31 cellular contexts compared by ENCODE assay signal in the genomic region with DNA sequence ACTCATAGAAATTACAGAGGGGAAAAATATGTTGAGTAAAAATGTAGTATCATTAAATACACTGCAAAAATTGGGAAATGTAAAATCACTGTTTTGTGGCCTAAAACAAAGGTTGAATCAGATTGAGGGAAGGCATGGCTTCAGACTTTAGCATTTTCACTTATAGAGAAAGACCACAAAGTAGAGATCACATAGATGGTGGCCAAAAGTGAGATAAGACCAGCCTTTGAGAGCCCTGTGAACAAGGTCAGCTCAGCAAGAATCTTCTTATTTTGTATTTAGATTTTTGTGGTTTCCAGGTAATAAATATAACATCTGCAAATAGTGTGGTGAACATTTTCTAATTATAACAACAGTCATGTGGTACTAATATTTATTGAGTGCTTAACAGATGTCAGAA.
"Had no signal": no experiment of that assay in that cellular context is flagged by ENCODE, and none has a peak within 500 bp of the region (broad histone marks: within the 10 kb centered on the region; RNA-seq: fewer than 3 reads in every experiment).

No MANE protein-coding gene starts in this region.

- H3K4me1 ChIP-seq: adrenal gland, ascending aorta, body of pancreas, breast epithelium had no signal

- H3K36me3 ChIP-seq: adrenal gland, ascending aorta, brain microvascular endothelial cell, breast epithelium, cardiac muscle cell had no signal

- H3K27me3 ChIP-seq: adrenal gland, ascending aorta, body of pancreas, brain microvascular endothelial cell, breast epithelium, cardiac muscle cell had no signal

- DNase-seq: activated effector memory CD4-positive, alpha-beta T cell treated with anti-CD3 and anti-CD28 coated beads, Interleukin-2, amount 50 U/mL, for 16 hours; activated effector memory CD4-positive, alpha-beta T cell treated with Interleukin-2 at 50 U/mL for 16 hours; activated gamma-delta T cell; activated gamma-delta T cell treated with Interleukin-2 at 50 U/mL for 16 hours; activated naive CD4-positive, alpha-beta T cell; activated naive CD4-positive, alpha-beta T cell treated with anti-CD3 and anti-CD28 coated beads for 36 hours; activated naive CD4-positive, alpha-beta T cell treated with anti-CD3 and anti-CD28 coated beads, Interleukin-2, amount 10 ng/mL, durations not matched to agents 7 days and 5 days; activated naive CD4-positive, alpha-beta T cell treated with anti-CD3 and anti-CD28 coated beads, Interleukin-2, amount 50 U/mL, for 16 hours; activated naive CD4-positive, alpha-beta T cell treated with Interleukin-2 at 50 U/mL for 16 hours; activated naive CD8-positive, alpha-beta T cell treated with anti-CD3 and anti-CD28 coated beads for 36 hours; activated naive CD8-positive, alpha-beta T cell treated with anti-CD3 and anti-CD28 coated beads, Interleukin-2, amount 10 ng/mL, durations not matched to agents 7 days and 5 days; activated naive CD8-positive, alpha-beta T cell treated with anti-CD3 and anti-CD28 coated beads, Interleukin-2, amount 50 U/mL, for 24 hours; activated T-cell treated with anti-CD3 and anti-CD28 coated beads, Interleukin-2, amount 50 U/mL, for 24 hours; activated T-cell treated with anti-CD3 and anti-CD28 coated beads, Interleukin-2, amount 50 U/mL, for 4 hours; activated T-cell treated with anti-CD3 and anti-CD28 coated beads, Interleukin-2, amount 50 U/mL, for 48 hours; activated T-cell treated with anti-CD3 and anti-CD28 coated beads, Interleukin-2, amount 50 U/mL, for 72 hours; adrenal gland; amniotic stem cell; amygdala; anterior cingulate cortex; aorta; body of pancreas; brain microvascular endothelial cell; caudate nucleus; central memory CD4-positive, alpha-beta T cell; cerebellar nuclear complex had no signal

- H3K27ac ChIP-seq: adrenal gland, ascending aorta, body of pancreas, brain microvascular endothelial cell, breast epithelium, cardiac muscle cell had no signal

- H3K4me3 ChIP-seq: adrenal gland, ascending aorta, body of pancreas, breast epithelium, cardiac muscle cell had no signal

- ATAC-seq: activated naive CD4-positive, alpha-beta T cell treated with anti-CD3 and anti-CD28 coated beads, Interleukin-2, amount 50 U/mL, for 72 hours; activated naive CD8-positive, alpha-beta T cell treated with anti-CD3 and anti-CD28 coated beads, Interleukin-2, amount 50 U/mL, for 24 hours; activated T-cell treated with anti-CD3 and anti-CD28 coated beads, Interleukin-2, amount 50 U/mL, for 4 hours; activated T-cell treated with anti-CD3 and anti-CD28 coated beads, Interleukin-2, amount 50 U/mL, for 72 hours; activated T-helper 17 cell treated with anti-CD3 and anti-CD28 coated beads, Interleukin-2, amount 50 U/mL, for 72 hours; body of pancreas had no signal

- H3K9me3 ChIP-seq: adrenal gland, ascending aorta, body of pancreas had no signal
